In the genomic region with DNA sequence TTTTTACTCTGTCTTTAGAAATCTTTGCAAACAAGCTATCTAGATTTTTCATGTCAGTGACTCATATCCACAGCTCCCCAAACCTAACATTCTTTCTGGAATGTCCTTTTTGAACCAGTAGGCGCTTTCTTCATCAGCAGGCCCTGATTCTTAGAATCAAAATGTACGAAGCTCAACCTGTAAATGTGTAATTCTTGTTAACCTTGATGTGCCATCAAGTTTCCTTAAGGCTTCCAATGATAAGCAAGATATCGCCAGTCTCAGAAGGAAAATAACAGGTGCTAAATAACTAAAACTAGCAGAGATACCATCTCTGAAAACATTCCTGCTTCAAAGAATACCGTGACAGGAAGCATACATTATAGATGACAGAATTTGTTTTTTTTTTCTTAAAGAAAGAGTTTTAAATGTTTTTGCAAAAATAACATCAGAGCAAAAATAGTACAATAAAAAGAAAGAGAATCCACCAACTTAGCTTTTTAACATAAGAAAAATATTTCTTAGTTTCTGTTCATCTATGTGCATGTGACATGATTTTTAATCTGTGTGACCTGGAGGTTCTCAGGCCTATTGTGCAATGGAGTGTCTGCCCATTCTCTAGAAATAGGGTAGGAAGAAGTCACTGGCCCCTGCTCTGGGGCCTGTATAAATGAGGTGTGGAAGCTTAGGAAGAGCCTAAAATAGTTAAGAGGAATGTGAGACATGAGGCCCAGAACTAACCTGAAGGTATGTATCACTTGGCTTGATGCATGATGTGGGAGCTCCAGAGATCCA, we compare ENCODE assay signal across 19 cellular contexts. TPM values are rescaled to one million over a fixed set of nuclear protein-coding genes. Genes with fewer than 3 reads are reported as not detected.
A peak's percentile ranks its signal among the peaks of the same experiment; 100 is the strongest.
DNase-seq lines count a peak whose midpoint lies in the region; ATAC-seq and TF ChIP-seq lines count a peak whose summit lies in the region.
"Had no signal": no experiment of that assay in that cellular context is flagged by ENCODE, and none has a peak within 500 bp of the region (broad histone marks: within the 10 kb centered on the region; RNA-seq: fewer than 3 reads in every experiment).

No MANE protein-coding gene starts in this region.

- H3K4me1 ChIP-seq in parathyroid adenoma (peaks cover 22% of the 10 kb centered on the region), transverse colon (no peaks in the 10 kb centered on the region)
- H3K4me1 ChIP-seq: right atrium auricular region had no signal

- no peaks in the 10 kb centered on the region for H3K36me3 Mint-ChIP-seq in activated T-cell treated with anti-CD3 and anti-CD28 coated beads, Interleukin-2, amount 50 U/mL, for 72 hours (ENCODE audit: insufficient read depth in 2 of 2)
- H3K36me3 Mint-ChIP-seq in activated T-cell treated with anti-CD3 and anti-CD28 coated beads, Interleukin-2, amount 50 U/mL, for 4 hours (ENCODE audit: insufficient read depth) = no peaks in the 10 kb centered on the region

- peaks cover 8% of the 10 kb centered on the region for H3K4me1 Mint-ChIP-seq in activated T-cell treated with anti-CD3 and anti-CD28 coated beads, Interleukin-2, amount 50 U/mL, for 72 hours (ENCODE audit: low read depth)
- H3K4me1 Mint-ChIP-seq in activated T-cell treated with anti-CD3 and anti-CD28 coated beads, Interleukin-2, amount 50 U/mL, for 4 hours (ENCODE audit: low read depth) = peaks cover 14% of the 10 kb centered on the region
- H3K4me1 Mint-ChIP-seq: endodermal cell, neural crest cell had no signal

- ATAC-seq in activated T-cell treated with anti-CD3 and anti-CD28 coated beads, Interleukin-2, amount 50 U/mL, for 72 hours (replicated peaks in 1 of 2) = no peak
- no peak for ATAC-seq in activated T-cell treated with anti-CD3 and anti-CD28 coated beads, Interleukin-2, amount 50 U/mL, for 4 hours
- ATAC-seq in HG03565 (IDR thresholded peaks at IDR 0.05; ENCODE audit: unreplicated experiment) = no peak
- ATAC-seq: GM23338 had no signal

- H3K4me3 ChIP-seq in parathyroid adenoma (ENCODE audit: low read depth, low read length) (peak overlapping the region; percentile 35), transverse colon (no peak overlapping the region)
- H3K4me3 ChIP-seq: cardiac muscle cell, GM23338, right atrium auricular region had no signal

- TF ChIP-seq CTCF in parathyroid adenoma (IDR thresholded peaks at IDR 0.05) = no peak
- TF ChIP-seq CTCF in transverse colon (IDR thresholded peaks at IDR 0.05) = no peak

- no peak overlapping the region for H3K4me3 Mint-ChIP-seq in activated T-cell treated with anti-CD3 and anti-CD28 coated beads, Interleukin-2, amount 50 U/mL, for 72 hours
- H3K4me3 Mint-ChIP-seq in activated T-cell treated with anti-CD3 and anti-CD28 coated beads, Interleukin-2, amount 50 U/mL, for 4 hours = no peak overlapping the region
- H3K4me3 Mint-ChIP-seq: endodermal cell, GM23338, neural crest cell had no signal

- intact Hi-C loops in transverse colon (cut with DNase I; ENCODE audit: low total_unique reads) = no loop called here

- no peak for TF ChIP-seq EP300 in transverse colon (IDR thresholded peaks at IDR 0.05; ENCODE audit: low read depth)

- DNase-seq in activated T-cell treated with anti-CD3 and anti-CD28 coated beads, Interleukin-2, amount 50 U/mL, for 72 hours = no peak
- DNase-seq in activated T-cell treated with anti-CD3 and anti-CD28 coated beads, Interleukin-2, amount 50 U/mL, for 4 hours = no peak
- DNase-seq in LHCN-M2 (ENCODE audit: low read depth) (peak; percentile 62), dedifferentiated amniotic fluid mesenchymal stem cell (ENCODE audit: extremely low spot score) (peak; percentile 37), transverse colon (no peak), GF-D8 (lab: John Stamatoyannopoulos, UW) (no peak)
- DNase-seq: activated CD4-positive, alpha-beta T cell treated with anti-CD3 and anti-CD28 coated beads, Interleukin-2, amount 50 U/mL, for 4 hours; activated effector memory CD4-positive, alpha-beta T cell treated with Interleukin-2 at 50 U/mL for 16 hours; endodermal cell; mammary epithelial cell; NCI-H226; stimulated activated CD4-positive, alpha-beta T cell treated with anti-CD3 and anti-CD28 coated beads, Interleukin-2, amount 100 ng/mL, for 24 hours; stimulated activated CD8-positive, alpha-beta memory T cell treated with anti-CD3 and anti-CD28 coated beads, Interleukin-4, amount 100 ng/mL, for 48 hours had no signal

- H2AFZ ChIP-seq in parathyroid adenoma = peak overlapping the region; percentile 6
- H2AFZ ChIP-seq: GM23338 had no signal

- H3K9me3 Mint-ChIP-seq in activated T-cell treated with anti-CD3 and anti-CD28 coated beads, Interleukin-2, amount 50 U/mL, for 72 hours = no peaks in the 10 kb centered on the region
- no peaks in the 10 kb centered on the region for H3K9me3 Mint-ChIP-seq in activated T-cell treated with anti-CD3 and anti-CD28 coated beads, Interleukin-2, amount 50 U/mL, for 4 hours
- H3K9me3 Mint-ChIP-seq: endodermal cell, neural crest cell had no signal

- H3K27ac Mint-ChIP-seq in activated T-cell treated with anti-CD3 and anti-CD28 coated beads, Interleukin-2, amount 50 U/mL, for 72 hours = peak overlapping the region; percentile 31
- H3K27ac Mint-ChIP-seq: endodermal cell, GM23338 had no signal

- WGBS in transverse colon (ENCODE audit: low coverage in 1 of 2), 2 donors = 89 to 91% methylated on average over 4 of the region's 4 CpGs

- peak overlapping the region; percentile 9 for H3K4me2 ChIP-seq in parathyroid adenoma (ENCODE audit: low read length)
- H3K4me2 ChIP-seq: GM23338 had no signal

- H3K79me2 ChIP-seq in parathyroid adenoma = no peaks in the 10 kb centered on the region

- TF ChIP-seq POLR2A in transverse colon (IDR thresholded peaks at IDR 0.05) = no peak

- H3K27ac ChIP-seq in parathyroid adenoma (peak overlapping the region; percentile 78), transverse colon (no peak overlapping the region)
- H3K27ac ChIP-seq: cardiac muscle cell, right atrium auricular region had no signal

- in situ Hi-C loops in transverse colon (cut with MboI; ENCODE audit: low pct_ligation_motif_present in 1 of 4, low pct_unique_long_range_greater_than_20kb in 1 of 4, low sequenced_read_pairs in 3 of 4) = no loop called here

- no peaks in the 10 kb centered on the region for H3K9me3 ChIP-seq in parathyroid adenoma (ENCODE audit: control insufficient read depth, low read length)
- H3K9me3 ChIP-seq in transverse colon = no peaks in the 10 kb centered on the region
- H3K9me3 ChIP-seq: right atrium auricular region had no signal

- no peaks in the 10 kb centered on the region for H3K27me3 Mint-ChIP-seq in activated T-cell treated with anti-CD3 and anti-CD28 coated beads, Interleukin-2, amount 50 U/mL, for 72 hours (ENCODE audit: low read depth)
- H3K27me3 Mint-ChIP-seq in activated T-cell treated with anti-CD3 and anti-CD28 coated beads, Interleukin-2, amount 50 U/mL, for 4 hours (ENCODE audit: low read depth) = no peaks in the 10 kb centered on the region

- peaks cover 2% of the 10 kb centered on the region for H3K36me3 ChIP-seq in parathyroid adenoma (ENCODE audit: control insufficient read depth, insufficient read depth, low read length)
- H3K36me3 ChIP-seq in transverse colon = no peaks in the 10 kb centered on the region
- H3K36me3 ChIP-seq: cardiac muscle cell, right atrium auricular region had no signal

- no peak overlapping the region for H3K9ac ChIP-seq in parathyroid adenoma

- H3K27me3 ChIP-seq in parathyroid adenoma (ENCODE audit: control insufficient read depth, insufficient read depth, low read length) = no peaks in the 10 kb centered on the region
- H3K27me3 ChIP-seq in transverse colon = no peaks in the 10 kb centered on the region
- H3K27me3 ChIP-seq: cardiac muscle cell, right atrium auricular region had no signal

RNA-seq across cellular contexts. Expression of gene SECISBP2L, which starts 14.7 kb away (rescaled TPM):
- total RNA-seq in activated T-cell treated with anti-CD3 and anti-CD28 coated beads, Interleukin-2, amount 50 U/mL, for 72 hours = 10 to 100 TPM; 31.0 to 33.7 TPM
- total RNA-seq in activated T-cell treated with anti-CD3 and anti-CD28 coated beads, Interleukin-2, amount 50 U/mL, for 4 hours = 10 to 100 TPM; 14.9 to 21.6 (median 18.8) TPM
- total RNA-seq in LHCN-M2 (2014; rRNA removed) = 25.5 and 30.3 TPM in 2 replicates
- polyA plus RNA-seq in LHCN-M2 (2012) = 6.6 TPM
- total RNA-seq in transverse colon = 10 to 100 TPM; 27.7 to 63.2 (median 33.2) TPM

Comparison
In these comparisons a context has a peak if more than half of its experiments do, and no peak if none do; other contexts are left out.
1. DNase-seq: peak in LHCN-M2 (single experiment) and dedifferentiated amniotic fluid mesenchymal stem cell (single experiment); none in activated T-cell treated with anti-CD3 and anti-CD28 coated beads, Interleukin-2, amount 50 U/mL, for 72 hours (0 of 2), activated T-cell treated with anti-CD3 and anti-CD28 coated beads, Interleukin-2, amount 50 U/mL, for 4 hours (single experiment), transverse colon (single experiment) and GF-D8 (single experiment).